In genomic region chrX:76428243-76429130, GRCh38 we compare ENCODE assay signal across 1 cellular context.
TF ChIP-seq lines count a peak whose summit lies in the region.

No MANE protein-coding gene starts in this region.

TF ChIP-seq in GM12878, 131 proteins besides CTCF, POLR2A, EP300 and RAD21 (continued from another document):
- no peak for TF ChIP-seq USF2 (IDR thresholded peaks at IDR 0.05; ENCODE audit: borderline replicate concordance, low read depth, low read length)
TF ChIP-seq in GM12878: peak in this region for 0.
